Comparison of ENCODE assay signal across 9 cellular contexts in genomic region chr20:51447097-51447764, GRCh38.
DNase-seq lines count a peak whose midpoint lies in the region; ATAC-seq and TF ChIP-seq lines count a peak whose summit lies in the region.
"Had no signal": no experiment of that assay in that cellular context is flagged by ENCODE, and none has a peak within 500 bp of the region (broad histone marks: within the 10 kb centered on the region; RNA-seq: fewer than 3 reads in every experiment).

No MANE protein-coding gene starts in this region.

- H2BK5ac ChIP-seq in mesenchymal stem cell (ENCODE audit: low read depth, low read length, poor library complexity, severe bottlenecking): no peak overlapping the region

- no TSS peak for BruUV-seq in OCI-LY7 (replicated peaks; lab: Mats Ljungman, UMichigan)

- no peaks in the 10 kb centered on the region for H3K9me3 Mint-ChIP-seq in stimulated activated naive CD8-positive, alpha-beta T cell treated with anti-CD3 and anti-CD28 coated beads, Interleukin-15, Interleukin-2, amounts not matched to agents 100 ng/mL and 50 ng/mL, for 24 hours

- H3K4me1 ChIP-seq in mesenchymal stem cell (ENCODE audit: control insufficient read depth, insufficient read depth, low read depth, low read length) (peaks cover 26% of the 10 kb centered on the region), aorta (ENCODE audit: control insufficient read depth in 1 of 2, insufficient read depth in 2 of 2, low read length in 2 of 2) (no peaks in the 10 kb centered on the region), OCI-LY7 (ENCODE audit: insufficient read depth, low read length, poor library complexity, severe bottlenecking) (no peaks in the 10 kb centered on the region)

- TF ChIP-seq CTCF in coronary artery (IDR thresholded peaks at IDR 0.05): no peak
- no peak for TF ChIP-seq CTCF in OCI-LY7 (conservative IDR thresholded peaks at IDR 0.05; ENCODE audit: low read length)

- 2% methylated on average over 13 of the region's 14 CpGs for WGBS in mesenchymal stem cell
- WGBS in aorta, 2 donors: 3 to 8% methylated on average over 14 of the region's 14 CpGs

- H3K4ac ChIP-seq in mesenchymal stem cell (ENCODE audit: low read depth in 1 of 2, low read length in 2 of 2): no peak overlapping the region

- no peak for DNase-seq in stimulated activated naive CD8-positive, alpha-beta T cell treated with anti-CD3 and anti-CD28 coated beads, Interleukin-15, Interleukin-2, amounts not matched to agents 100 U/mL and 50 U/mL, for 24 hours
- peak; percentile 91 for DNase-seq in coronary artery (ENCODE audit: low spot score)
- peak; percentile 93 for DNase-seq in mesenchymal stem cell
- DNase-seq in aorta: peak; percentile 87 to 93
- DNase-seq in T-helper 1 cell: no peak
- no peak for DNase-seq in OCI-LY7 (ENCODE audit: low spot score)
- DNase-seq: activated CD4-positive, alpha-beta T cell treated with anti-CD3 and anti-CD28 coated beads for 48 hours had no signal

- H3K9ac ChIP-seq in mesenchymal stem cell (ENCODE audit: low read length): peak overlapping the region; percentile 77

- H3K27ac Mint-ChIP-seq in stimulated activated naive CD8-positive, alpha-beta T cell treated with anti-CD3 and anti-CD28 coated beads, Interleukin-15, Interleukin-2, amounts not matched to agents 100 ng/mL and 50 ng/mL, for 24 hours: peak overlapping the region; percentile 67

- H4K20me1 ChIP-seq in OCI-LY7 (ENCODE audit: insufficient read depth, low read length): no peaks in the 10 kb centered on the region

- H3K36me3 Mint-ChIP-seq in stimulated activated naive CD8-positive, alpha-beta T cell treated with anti-CD3 and anti-CD28 coated beads, Interleukin-15, Interleukin-2, amounts not matched to agents 100 ng/mL and 50 ng/mL, for 24 hours (ENCODE audit: low read depth): peaks cover 70% of the 10 kb centered on the region

- no peaks in the 10 kb centered on the region for H3K27me3 Mint-ChIP-seq in stimulated activated naive CD8-positive, alpha-beta T cell treated with anti-CD3 and anti-CD28 coated beads, Interleukin-15, Interleukin-2, amounts not matched to agents 100 ng/mL and 50 ng/mL, for 24 hours

- H3K14ac ChIP-seq in mesenchymal stem cell (ENCODE audit: low read length in 2 of 2): no peak overlapping the region

- H2AFZ ChIP-seq in mesenchymal stem cell (ENCODE audit: low read depth, low read length) (no peak overlapping the region), OCI-LY7 (ENCODE audit: low read length) (no peak overlapping the region)

- H3K36me3 ChIP-seq in mesenchymal stem cell (ENCODE audit: control insufficient read depth in 1 of 2, insufficient read depth in 2 of 2, low read depth in 1 of 2, low read length in 2 of 2): no peaks in the 10 kb centered on the region
- H3K36me3 ChIP-seq in aorta (ENCODE audit: control insufficient read depth in 1 of 2, insufficient read depth in 2 of 2, low read length in 1 of 2): no peaks in the 10 kb centered on the region
- H3K36me3 ChIP-seq in OCI-LY7 (ENCODE audit: insufficient read depth, low read length): peaks cover 88% of the 10 kb centered on the region

- H3K4me2 ChIP-seq in mesenchymal stem cell (ENCODE audit: low read length, poor library complexity, severe bottlenecking) (no peak overlapping the region), OCI-LY7 (ENCODE audit: low read length) (no peak overlapping the region)

- no peak overlapping the region for H3K4me3 Mint-ChIP-seq in stimulated activated naive CD8-positive, alpha-beta T cell treated with anti-CD3 and anti-CD28 coated beads, Interleukin-15, Interleukin-2, amounts not matched to agents 100 ng/mL and 50 ng/mL, for 24 hours

- no peak overlapping the region for H3K4me3 ChIP-seq in coronary artery
- H3K4me3 ChIP-seq in mesenchymal stem cell (ENCODE audit: insufficient read depth in 1 of 2, low read depth in 1 of 2, low read length in 2 of 2): peak overlapping the region in 1 of 2 experiments; percentile 52
- H3K4me3 ChIP-seq in aorta (ENCODE audit: low read length in 2 of 2): no peak overlapping the region
- H3K4me3 ChIP-seq in OCI-LY7 (ENCODE audit: low read depth, low read length, poor library complexity, severe bottlenecking): no peak overlapping the region

- CTCF ChIA-PET in OCI-LY7 (lab: Charles Lee; ENCODE audit: unreplicated experiment): no interaction called here

- peak overlapping the region in 1 of 2 experiments; percentile 56 for H3K18ac ChIP-seq in mesenchymal stem cell (ENCODE audit: low read depth in 1 of 2, low read length in 2 of 2)

- no peak overlapping the region for H3K23ac ChIP-seq in mesenchymal stem cell (ENCODE audit: low read length in 2 of 2)

- peaks cover 34% of the 10 kb centered on the region for H3K4me1 Mint-ChIP-seq in stimulated activated naive CD8-positive, alpha-beta T cell treated with anti-CD3 and anti-CD28 coated beads, Interleukin-15, Interleukin-2, amounts not matched to agents 100 ng/mL and 50 ng/mL, for 24 hours (ENCODE audit: low read depth)

- H2BK12ac ChIP-seq in mesenchymal stem cell (ENCODE audit: low read length in 2 of 2): no peak overlapping the region

- no peak overlapping the region for H2BK15ac ChIP-seq in mesenchymal stem cell (ENCODE audit: low read depth, poor library complexity, severe bottlenecking)

- H3K9me3 ChIP-seq in mesenchymal stem cell (ENCODE audit: control insufficient read depth, low read length): no peaks in the 10 kb centered on the region
- no peaks in the 10 kb centered on the region for H3K9me3 ChIP-seq in aorta (ENCODE audit: control insufficient read depth, low read length)
- H3K9me3 ChIP-seq in OCI-LY7 (ENCODE audit: low read length): no peaks in the 10 kb centered on the region

- H3K79me1 ChIP-seq in mesenchymal stem cell (replicated peaks; ENCODE audit: low read length, poor library complexity, severe bottlenecking): no peaks in the 10 kb centered on the region

- H2BK120ac ChIP-seq in mesenchymal stem cell (ENCODE audit: low read depth, low read length): no peak overlapping the region

- no peak overlapping the region for H4K8ac ChIP-seq in mesenchymal stem cell (ENCODE audit: low read length)

- no peak overlapping the region for H4K91ac ChIP-seq in mesenchymal stem cell (ENCODE audit: low read length)

- POLR2A ChIA-PET in OCI-LY7 (lab: Charles Lee): no interaction called here

- no peak for ATAC-seq in stimulated activated naive CD8-positive, alpha-beta T cell treated with anti-CD3 and anti-CD28 coated beads, Interleukin-15, Interleukin-2, amounts not matched to agents 100 U/mL and 50 U/mL, for 24 hours
- ATAC-seq in aorta (ENCODE audit: low FRiP score): peak; percentile 77
- no peak for ATAC-seq in HG02870 (IDR thresholded peaks at IDR 0.05; ENCODE audit: unreplicated experiment)

- H3K27me3 ChIP-seq in mesenchymal stem cell (ENCODE audit: control insufficient read depth in 1 of 2, insufficient read depth in 1 of 2, low read length in 2 of 2) (peaks cover 0 to 3% of the 10 kb centered on the region in 2 experiments), aorta (ENCODE audit: control insufficient read depth in 1 of 2, insufficient read depth in 2 of 2, low read length in 1 of 2) (no peaks in the 10 kb centered on the region)

- peak overlapping the region; percentile 32 to 41 for H3K27ac ChIP-seq in coronary artery
- peak overlapping the region; percentile 30 for H3K27ac ChIP-seq in mesenchymal stem cell (ENCODE audit: low read length, poor library complexity, severe bottlenecking)
- no peak overlapping the region for H3K27ac ChIP-seq in aorta (ENCODE audit: low read depth in 1 of 2, low read length in 2 of 2)
- no peak overlapping the region for H3K27ac ChIP-seq in OCI-LY7 (ENCODE audit: low read depth, low read length, poor library complexity, severe bottlenecking)

- no peaks in the 10 kb centered on the region for H3K79me2 ChIP-seq in OCI-LY7 (ENCODE audit: insufficient read depth, low read depth, low read length)

- H3K9me2 ChIP-seq in OCI-LY7 (ENCODE audit: insufficient read depth, low read length): no peaks in the 10 kb centered on the region

- intact Hi-C loops in aorta (cut with DNase I): loop anchor here in 1 of 2 donors (5.0 kb wide), 1 partner anchor 115 kb away; no protein-coding TSS in a partner anchor
- intact Hi-C loops in OCI-LY7 (cut with micrococcal nuclease; ENCODE audit: unreplicated experiment): no loop called here

- H2AK5ac ChIP-seq in mesenchymal stem cell (ENCODE audit: low read length, severe bottlenecking): no peak overlapping the region

Comparison
In these comparisons a context has a peak if more than half of its experiments do, and no peak if none do; other contexts are left out.
1. DNase-seq: peak in coronary artery (single experiment), mesenchymal stem cell (single experiment) and aorta (2 of 2); none in stimulated activated naive CD8-positive, alpha-beta T cell treated with anti-CD3 and anti-CD28 coated beads, Interleukin-15, Interleukin-2, amounts not matched to agents 100 U/mL and 50 U/mL, for 24 hours (single experiment), T-helper 1 cell (0 of 5) and OCI-LY7 (single experiment).
2. H3K27ac ChIP-seq: peak in coronary artery (2 of 2) and mesenchymal stem cell (single experiment); none in aorta (0 of 2) and OCI-LY7 (single experiment).